9 cellular contexts compared by ENCODE assay signal in the genomic region with DNA sequence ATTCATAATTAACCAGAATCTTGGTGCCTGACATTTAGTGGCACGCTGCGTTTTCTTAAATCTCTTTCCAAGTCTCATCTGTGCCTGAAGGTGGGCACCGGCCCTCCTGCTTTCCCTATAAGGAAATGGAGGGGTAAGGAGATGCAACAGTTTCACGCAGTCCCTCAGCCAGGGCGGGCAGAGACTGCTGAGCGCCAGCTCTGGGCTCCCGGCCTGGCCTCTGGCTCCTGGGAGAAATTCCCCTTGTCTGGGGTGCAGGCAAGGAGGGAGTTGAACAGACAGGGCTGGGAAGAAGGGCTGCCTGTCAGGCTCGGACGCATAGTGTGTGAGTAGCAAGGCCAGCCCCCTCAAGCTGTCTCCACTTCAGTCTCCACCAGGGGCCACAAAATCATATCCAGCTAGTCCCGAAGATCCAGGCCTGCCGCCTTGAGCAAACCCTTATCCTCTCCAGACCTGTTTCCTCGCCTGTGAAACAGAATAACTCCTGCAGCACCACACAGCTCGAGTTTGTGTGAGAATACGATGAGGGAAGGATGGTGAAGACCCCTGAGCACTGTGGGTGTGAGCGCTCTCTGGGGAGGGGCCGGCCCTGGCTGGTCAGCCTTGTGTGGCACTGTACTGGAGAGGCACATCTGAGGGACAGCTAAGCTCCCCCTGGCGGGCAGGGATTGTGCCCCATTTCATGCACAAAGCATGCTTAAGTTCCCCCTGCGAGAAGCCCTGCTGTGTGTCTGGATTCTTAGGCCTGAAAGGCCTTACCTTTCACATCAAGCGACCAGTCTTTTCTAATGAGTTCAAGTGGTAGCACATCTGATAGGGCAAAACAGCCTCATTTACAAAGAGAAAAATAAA. TPM values are rescaled to one million over a fixed set of nuclear protein-coding genes. Genes with fewer than 3 reads are reported as not detected.
A peak's percentile ranks its signal among the peaks of the same experiment; 100 is the strongest.
DNase-seq lines count a peak whose midpoint lies in the region; ATAC-seq and TF ChIP-seq lines count a peak whose summit lies in the region.
"Had no signal": no experiment of that assay in that cellular context is flagged by ENCODE, and none has a peak within 500 bp of the region (broad histone marks: within the 10 kb centered on the region; RNA-seq: fewer than 3 reads in every experiment).

No MANE protein-coding gene starts in this region.

- no peaks in the 10 kb centered on the region for H3K27me3 ChIP-seq in cardiac muscle cell
- H3K27me3 ChIP-seq in heart right ventricle: no peaks in the 10 kb centered on the region

- WGBS in heart right ventricle, 2 donors: 86 to 91% methylated on average over 19 of the region's 19 CpGs

- peak; percentile 39 to 70 for DNase-seq in cardiac muscle cell (ENCODE audit: low read depth in 1 of 2, low spot score in 1 of 2)
- no peak for DNase-seq in heart right ventricle
- peak; percentile 68 for DNase-seq in RPMI8226
- DNase-seq in fibroblast of peridontal ligament (ENCODE audit: extremely low read depth): peak; percentile 45
- DNase-seq in activated naive CD4-positive, alpha-beta T cell (lab: John Stamatoyannopoulos, UW): no peak
- no peak for DNase-seq in caudate nucleus (lab: John Stamatoyannopoulos, UW)
- DNase-seq in CD1c-positive myeloid dendritic cell (ENCODE audit: extremely low spot score): no peak
- DNase-seq: C1 segment of cervical spinal cord had no signal

- TF ChIP-seq CTCF in cardiac muscle cell (IDR thresholded peaks at IDR 0.05; ENCODE audit: low read depth, low read length): peak; percentile 35
- TF ChIP-seq CTCF in heart right ventricle (IDR thresholded peaks at IDR 0.05): no peak

- ATAC-seq in heart right ventricle: no peak
- ATAC-seq in HG03439 (IDR thresholded peaks at IDR 0.05; ENCODE audit: unreplicated experiment): no peak

- H3K36me3 ChIP-seq in cardiac muscle cell: no peaks in the 10 kb centered on the region
- no peaks in the 10 kb centered on the region for H3K36me3 ChIP-seq in heart right ventricle

- intact Hi-C loops in heart right ventricle (cut with DNase I): no loop called here

- H3K9me3 ChIP-seq in cardiac muscle cell (ENCODE audit: low read depth): no peaks in the 10 kb centered on the region
- no peaks in the 10 kb centered on the region for H3K9me3 ChIP-seq in heart right ventricle

- no peak overlapping the region for H3K4me3 ChIP-seq in cardiac muscle cell
- H3K4me3 ChIP-seq in heart right ventricle: no peak overlapping the region

- H3K4me1 ChIP-seq in cardiac muscle cell (ENCODE audit: low read depth): peaks cover 50% of the 10 kb centered on the region
- H3K4me1 ChIP-seq in heart right ventricle: peaks cover 0 to 8% (median 0%) of the 10 kb centered on the region in 9 donors

- peak overlapping the region; percentile 26 for H3K27ac ChIP-seq in cardiac muscle cell
- no peak overlapping the region for H3K27ac ChIP-seq in heart right ventricle
- no peak overlapping the region for H3K27ac ChIP-seq in caudate nucleus (ENCODE audit: low read depth, low read length)

RNA-seq across cellular contexts. Expression of a gene that starts 33.8 kb away (rescaled TPM):
- total RNA-seq in cardiac muscle cell (13.3 and 13.5 TPM in 2 replicates), heart right ventricle (1 to 10 TPM in 2 of 10 donors, under 1 TPM in 6, not detected in 2; 0.27 to 2.1 (median 0.33) TPM)
- polyA plus RNA-seq in cardiac muscle cell (12.9 and 14.0 TPM in 2 replicates), heart right ventricle (under 1 TPM; 0.30 to 0.44 TPM)

Comparison
In these comparisons a context has a peak if more than half of its experiments do, and no peak if none do; other contexts are left out.
1. DNase-seq: peak in cardiac muscle cell (2 of 2), RPMI8226 (single experiment) and fibroblast of peridontal ligament (single experiment); none in heart right ventricle (0 of 2), activated naive CD4-positive, alpha-beta T cell (0 of 4), caudate nucleus (0 of 61) and CD1c-positive myeloid dendritic cell (single experiment).